In the genomic region with DNA sequence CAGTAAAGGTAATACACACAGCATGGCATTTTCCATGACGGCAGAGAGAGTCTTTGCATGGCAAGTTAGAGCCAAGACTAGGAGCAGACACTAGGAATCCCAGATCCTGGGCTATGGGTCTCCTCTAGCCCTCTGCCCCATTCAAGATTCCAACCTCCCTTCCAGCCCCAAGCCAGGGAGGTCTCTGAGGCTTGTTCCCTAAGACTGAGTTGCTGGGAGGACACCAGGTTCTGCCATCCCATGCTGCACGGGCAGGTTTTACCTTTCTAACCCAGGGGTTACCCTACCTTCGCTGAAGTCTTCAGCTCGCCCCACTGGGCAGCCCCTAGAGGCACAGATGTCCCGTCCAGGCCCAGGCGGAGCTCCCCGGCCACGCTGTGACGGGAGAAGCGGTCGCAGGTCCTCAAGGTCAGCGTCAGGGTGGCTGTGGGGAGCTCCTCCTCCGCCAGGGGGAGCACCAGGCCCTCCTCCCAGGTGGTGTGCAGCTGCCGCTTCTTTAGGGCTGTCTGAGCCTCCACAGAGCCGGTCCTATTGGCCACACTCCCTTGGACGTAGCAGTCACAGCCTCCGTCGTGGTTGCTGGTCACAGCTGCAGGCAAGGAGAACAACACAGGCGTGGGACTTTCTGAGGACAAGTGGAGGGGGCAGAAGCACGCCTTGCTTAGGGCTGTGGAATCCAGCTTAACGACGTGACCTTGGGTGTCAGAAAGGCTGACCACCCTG, we compare ENCODE assay signal across 9 cellular contexts. TPM values are rescaled to one million over a fixed set of nuclear protein-coding genes. Genes with fewer than 3 reads are reported as not detected.
DNase-seq lines count a peak whose midpoint lies in the region; ATAC-seq and TF ChIP-seq lines count a peak whose summit lies in the region.
"Had no signal": no experiment of that assay in that cellular context is flagged by ENCODE, and none has a peak within 500 bp of the region (broad histone marks: within the 10 kb centered on the region; RNA-seq: fewer than 3 reads in every experiment).

No MANE protein-coding gene starts in this region.

- intact Hi-C loops in tibial artery (cut with DNase I; ENCODE audit: low total_unique reads), result no loop called here

- TF ChIP-seq CTCF in tibial artery (IDR thresholded peaks at IDR 0.05), result peak; percentile 51 to 54

- peaks cover 0 to 9% of the 10 kb centered on the region in 2 donors for H3K27me3 ChIP-seq in tibial artery
- H3K27me3 ChIP-seq in effector memory CD4-positive, alpha-beta T cell (replicated peaks; ENCODE audit: control insufficient read depth, insufficient read depth, low read length, poor library complexity, severe bottlenecking), result no peaks in the 10 kb centered on the region

- peak; percentile 73 for ATAC-seq in GM18867 (IDR thresholded peaks at IDR 0.05; ENCODE audit: unreplicated experiment)
- peak; percentile 65 for ATAC-seq in left lobe of liver
- no peak for ATAC-seq in GM18870 (IDR thresholded peaks at IDR 0.05; ENCODE audit: unreplicated experiment)

- H3K9me3 ChIP-seq in tibial artery, result no peaks in the 10 kb centered on the region
- H3K9me3 ChIP-seq in effector memory CD4-positive, alpha-beta T cell (ENCODE audit: control insufficient read depth, low read length), result no peaks in the 10 kb centered on the region

- no peak overlapping the region for H3K4me3 ChIP-seq in tibial artery
- H3K4me3 ChIP-seq in effector memory CD4-positive, alpha-beta T cell (ENCODE audit: insufficient read depth, low read depth, low read length, poor library complexity, severe bottlenecking), result no peak overlapping the region

- H3K36me3 ChIP-seq in tibial artery, result no peaks in the 10 kb centered on the region
- no peaks in the 10 kb centered on the region for H3K36me3 ChIP-seq in effector memory CD4-positive, alpha-beta T cell (ENCODE audit: control insufficient read depth, insufficient read depth, low read length)

- H3K27ac ChIP-seq in tibial artery, result no peak overlapping the region
- H3K27ac ChIP-seq in effector memory CD4-positive, alpha-beta T cell (ENCODE audit: insufficient read depth, low read length, poor library complexity, severe bottlenecking), result no peak overlapping the region

- DNase-seq in AG08396 (ENCODE audit: low spot score) (peak; percentile 61), NCI-H82 (lab: John Stamatoyannopoulos, UW) (peak; percentile 78), astrocyte of the hippocampus (ENCODE audit: low read depth, low spot score) (peak; percentile 39), left lobe of liver (ENCODE audit: low spot score) (no peak), tibial artery (no peak)
- DNase-seq in effector memory CD4-positive, alpha-beta T cell, result no peak

- peaks cover 0 to 7% (median 3%) of the 10 kb centered on the region in 4 donors for H3K4me1 ChIP-seq in tibial artery
- H3K4me1 ChIP-seq in effector memory CD4-positive, alpha-beta T cell (ENCODE audit: control insufficient read depth, insufficient read depth, low read length, poor library complexity, severe bottlenecking), result no peaks in the 10 kb centered on the region

RNA-seq across cellular contexts. Expression of gene SYT13, which starts 33.8 kb away (rescaled TPM):
- total RNA-seq in left lobe of liver, result 0.50 TPM
- total RNA-seq: subcutaneous adipose tissue had no signal

Comparison
In these comparisons a context has a peak if more than half of its experiments do, and no peak if none do; other contexts are left out.
1. DNase-seq: peak in AG08396 (single experiment), NCI-H82 (single experiment) and astrocyte of the hippocampus (single experiment); none in left lobe of liver (single experiment), tibial artery (0 of 2) and effector memory CD4-positive, alpha-beta T cell (0 of 3).